25 cellular contexts compared by ENCODE assay signal in genomic region chr11:2433106-2433925, GRCh38. TPM values are rescaled to one million over a fixed set of nuclear protein-coding genes. Genes with fewer than 3 reads are reported as not detected.
"Had no signal": no experiment of that assay in that cellular context is flagged by ENCODE, and none has a peak within 500 bp of the region (broad histone marks: within the 10 kb centered on the region; RNA-seq: fewer than 3 reads in every experiment).

No MANE protein-coding gene starts in this region.

- H3K9me3 ChIP-seq: breast epithelium, esophagus muscularis mucosa, gastrocnemius medialis, right lobe of liver, vagina had no signal

- H3K4me1 Mint-ChIP-seq: activated naive CD4-positive, alpha-beta T cell treated with anti-CD3 and anti-CD28 coated beads, Interleukin-2, amount 50 U/mL, for 24 hours; mesothelial cell of epicardium; nephron; stimulated activated naive CD8-positive, alpha-beta T cell treated with anti-CD3 and anti-CD28 coated beads, Interleukin-15, amount 100 ng/mL, for 72 hours had no signal

- H3K27me3 Mint-ChIP-seq: activated naive CD4-positive, alpha-beta T cell treated with anti-CD3 and anti-CD28 coated beads, Interleukin-2, amount 50 U/mL, for 24 hours; stimulated activated naive CD8-positive, alpha-beta T cell treated with anti-CD3 and anti-CD28 coated beads, Interleukin-15, amount 100 ng/mL, for 72 hours had no signal

- H3K27ac ChIP-seq: breast epithelium, coronary artery, esophagus muscularis mucosa, gastrocnemius medialis, parathyroid adenoma, right lobe of liver, skin epidermis, tibial nerve, vagina had no signal

- ATAC-seq: activated T-cell treated with anti-CD3 and anti-CD28 coated beads, Interleukin-2, amount 50 U/mL, for 72 hours; gastrocnemius medialis; left cardiac atrium; right lobe of liver; stimulated activated effector memory CD8-positive, alpha-beta T cell treated with anti-CD3 and anti-CD28 coated beads, Interleukin-12 subunit alpha, Interleukin-12 subunit beta, amount 100 ng/mL, for 72 hours; stimulated activated naive CD8-positive, alpha-beta T cell treated with anti-CD3 and anti-CD28 coated beads, Interleukin-15, amount 100 ng/mL, for 72 hours had no signal

- H3K27ac Mint-ChIP-seq: activated naive CD4-positive, alpha-beta T cell treated with anti-CD3 and anti-CD28 coated beads, Interleukin-2, amount 50 U/mL, for 24 hours; activated T-cell treated with anti-CD3 and anti-CD28 coated beads, Interleukin-2, amount 50 U/mL, for 72 hours; mesothelial cell of epicardium; nephron; stimulated activated effector memory CD8-positive, alpha-beta T cell treated with anti-CD3 and anti-CD28 coated beads, Interleukin-12 subunit alpha, Interleukin-12 subunit beta, amount 100 ng/mL, for 72 hours; stimulated activated naive CD8-positive, alpha-beta T cell treated with anti-CD3 and anti-CD28 coated beads, Interleukin-15, amount 100 ng/mL, for 72 hours; T-helper 1 cell treated with Interleukin-12 subunit alpha and Interleukin-12 subunit beta and Interleukin-4 antibody, amounts not matched to agents 30 μg/mL and 1 μg/mL, for 36 hours had no signal

- H3K4me1 ChIP-seq: breast epithelium, esophagus muscularis mucosa, gastrocnemius medialis, parathyroid adenoma, right lobe of liver, tibial nerve, vagina had no signal

- H3K4me3 ChIP-seq: breast epithelium, coronary artery, esophagus muscularis mucosa, gastrocnemius medialis, right lobe of liver, skin epidermis, tibial nerve, vagina had no signal

- H3K27me3 ChIP-seq: right lobe of liver, vagina had no signal

- H3K36me3 ChIP-seq: breast epithelium, esophagus muscularis mucosa, gastrocnemius medialis, right lobe of liver, tibial nerve, vagina had no signal

- DNase-seq: activated CD4-positive, alpha-beta T cell treated with anti-CD3 and anti-CD28 coated beads for 4 hours; activated CD4-positive, alpha-beta T cell treated with anti-CD3 and anti-CD28 coated beads, Interleukin-2, amount 50 U/mL, for 48 hours; activated CD4-positive, CD25-positive, alpha-beta regulatory T cell; activated effector memory CD4-positive, alpha-beta T cell treated with Interleukin-2 at 50 U/mL for 16 hours; activated T-cell treated with anti-CD3 and anti-CD28 coated beads, Interleukin-2, amount 50 U/mL, for 72 hours; gastrocnemius medialis; hypothalamus; left cardiac atrium; stimulated activated CD4-positive, alpha-beta T cell treated with anti-CD3 and anti-CD28 coated beads, Interleukin-2, amount 100 ng/mL, for 24 hours; stimulated activated naive CD8-positive, alpha-beta T cell treated with anti-CD3 and anti-CD28 coated beads, Interleukin-15, amount 100 ng/mL, for 72 hours; T1000 had no signal

- H3K4me3 Mint-ChIP-seq: activated naive CD4-positive, alpha-beta T cell treated with anti-CD3 and anti-CD28 coated beads, Interleukin-2, amount 50 U/mL, for 24 hours; activated T-cell treated with anti-CD3 and anti-CD28 coated beads, Interleukin-2, amount 50 U/mL, for 72 hours; mesothelial cell of epicardium; nephron; stimulated activated effector memory CD8-positive, alpha-beta T cell treated with anti-CD3 and anti-CD28 coated beads, Interleukin-12 subunit alpha, Interleukin-12 subunit beta, amount 100 ng/mL, for 72 hours; stimulated activated naive CD8-positive, alpha-beta T cell treated with anti-CD3 and anti-CD28 coated beads, Interleukin-15, amount 100 ng/mL, for 72 hours; T-helper 1 cell treated with Interleukin-12 subunit alpha and Interleukin-12 subunit beta and Interleukin-4 antibody, amounts not matched to agents 30 μg/mL and 1 μg/mL, for 36 hours had no signal

- H3K9me3 Mint-ChIP-seq: activated naive CD4-positive, alpha-beta T cell treated with anti-CD3 and anti-CD28 coated beads, Interleukin-2, amount 50 U/mL, for 24 hours; mesothelial cell of epicardium; nephron; stimulated activated effector memory CD8-positive, alpha-beta T cell treated with anti-CD3 and anti-CD28 coated beads, Interleukin-12 subunit alpha, Interleukin-12 subunit beta, amount 100 ng/mL, for 72 hours; stimulated activated naive CD8-positive, alpha-beta T cell treated with anti-CD3 and anti-CD28 coated beads, Interleukin-15, amount 100 ng/mL, for 72 hours; T-helper 1 cell treated with Interleukin-12 subunit alpha and Interleukin-12 subunit beta and Interleukin-4 antibody, amounts not matched to agents 30 μg/mL and 1 μg/mL, for 36 hours had no signal

- H3K36me3 Mint-ChIP-seq: activated naive CD4-positive, alpha-beta T cell treated with anti-CD3 and anti-CD28 coated beads, Interleukin-2, amount 50 U/mL, for 24 hours; mesothelial cell of epicardium; stimulated activated effector memory CD8-positive, alpha-beta T cell treated with anti-CD3 and anti-CD28 coated beads, Interleukin-12 subunit alpha, Interleukin-12 subunit beta, amount 100 ng/mL, for 72 hours had no signal

RNA-seq across cellular contexts. Expression of gene TRPM5, which starts 11.0 kb away (rescaled TPM):
- total RNA-seq: breast epithelium, esophagus muscularis mucosa, gastrocnemius medialis, left cardiac atrium, lung microvascular endothelial cell, right lobe of liver, tibial nerve, vagina had no signal

RNA-seq across cellular contexts. Expression of gene KCNQ1, which starts 11.5 kb away (rescaled TPM):
- total RNA-seq: lung microvascular endothelial cell had no signal
